ENCODE assay signal across 10 cellular contexts in the genomic region with DNA sequence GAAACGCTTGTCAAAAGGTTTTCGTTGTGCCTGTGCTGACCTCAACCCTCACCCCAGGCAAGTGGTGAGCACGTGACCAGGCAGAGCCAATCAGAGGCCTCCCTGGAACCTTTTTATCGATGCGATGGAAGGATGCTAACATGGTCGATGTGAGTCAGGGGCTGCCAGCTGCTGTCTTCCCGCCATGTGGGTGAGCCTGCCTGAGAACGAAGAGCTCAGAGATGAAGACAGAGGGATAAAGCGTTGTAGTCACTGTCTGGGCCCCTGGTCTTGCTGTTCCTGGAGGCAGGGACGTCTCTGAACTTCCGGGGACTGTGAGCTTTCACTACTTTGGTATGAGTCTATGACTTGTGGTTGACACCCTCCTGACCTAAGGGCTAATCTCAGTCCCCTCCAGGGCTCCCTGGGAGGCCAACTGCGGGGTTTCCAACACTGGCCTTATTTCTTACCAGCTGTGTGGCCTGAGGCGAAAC. TPM values are rescaled to one million over a fixed set of nuclear protein-coding genes. Genes with fewer than 3 reads are reported as not detected.
DNase-seq lines count a peak whose midpoint lies in the region; ATAC-seq and TF ChIP-seq lines count a peak whose summit lies in the region.
"Had no signal": no experiment of that assay in that cellular context is flagged by ENCODE, and none has a peak within 500 bp of the region (broad histone marks: within the 10 kb centered on the region; RNA-seq: fewer than 3 reads in every experiment).

No MANE protein-coding gene starts in this region.

- peaks cover 61% of the 10 kb centered on the region for H3K4me1 Mint-ChIP-seq in activated naive CD8-positive, alpha-beta T cell treated with anti-CD3 and anti-CD28 coated beads for 36 hours
- peaks cover 5% of the 10 kb centered on the region for H3K4me1 Mint-ChIP-seq in CD14-positive monocyte

- H3K27ac ChIP-seq in aorta (ENCODE audit: low read depth in 1 of 2, low read length in 2 of 2): no peak overlapping the region
- H3K27ac ChIP-seq in tibial artery: no peak overlapping the region

- H3K36me3 ChIP-seq in aorta (ENCODE audit: control insufficient read depth in 1 of 2, insufficient read depth in 2 of 2, low read length in 1 of 2) (no peaks in the 10 kb centered on the region), tibial artery (peaks cover 0 to 9% (median 0%) of the 10 kb centered on the region in 3 donors)

- H3K4me1 ChIP-seq in aorta (ENCODE audit: control insufficient read depth in 1 of 2, insufficient read depth in 2 of 2, low read length in 2 of 2) (no peaks in the 10 kb centered on the region), tibial artery (peaks cover 0 to 27% (median 22%) of the 10 kb centered on the region in 4 donors)

- no peaks in the 10 kb centered on the region for H3K27me3 Mint-ChIP-seq in activated naive CD8-positive, alpha-beta T cell treated with anti-CD3 and anti-CD28 coated beads for 36 hours
- H3K27me3 Mint-ChIP-seq in CD14-positive monocyte (ENCODE audit: low read depth in 3 of 3): peaks cover 0 to 4% (median 3%) of the 10 kb centered on the region in 3 donors
- H3K27me3 Mint-ChIP-seq: B cell had no signal

- intact Hi-C loops in aorta (cut with DNase I) (loop anchor here in 1 of 2 donors (5.0 kb wide), 1 partner anchor 46 kb away; no protein-coding TSS in a partner anchor), tibial artery (cut with DNase I; ENCODE audit: low total_unique reads) (no loop called here), CD14-positive monocyte (cut with micrococcal nuclease) (no loop called here)

- H3K4me3 ChIP-seq in aorta (ENCODE audit: low read length in 2 of 2) (no peak overlapping the region), tibial artery (no peak overlapping the region)

- H3K27me3 ChIP-seq in aorta (ENCODE audit: control insufficient read depth in 1 of 2, insufficient read depth in 2 of 2, low read length in 1 of 2) (no peaks in the 10 kb centered on the region), tibial artery (no peaks in the 10 kb centered on the region)

- H3K36me3 Mint-ChIP-seq in activated naive CD8-positive, alpha-beta T cell treated with anti-CD3 and anti-CD28 coated beads for 36 hours: peaks cover 59% of the 10 kb centered on the region
- H3K36me3 Mint-ChIP-seq in CD14-positive monocyte: peaks cover 23 to 24% of the 10 kb centered on the region in 2 donors

- 80 to 82% methylated on average over 13 of the region's 13 CpGs for WGBS in aorta, 2 donors

- ATAC-seq in aorta (ENCODE audit: low FRiP score): no peak
- ATAC-seq in HG03521 (IDR thresholded peaks at IDR 0.05; ENCODE audit: unreplicated experiment): no peak

- peak overlapping the region; percentile 90 for H3K27ac Mint-ChIP-seq in activated naive CD8-positive, alpha-beta T cell treated with anti-CD3 and anti-CD28 coated beads for 36 hours
- H3K27ac Mint-ChIP-seq in CD14-positive monocyte: no peak overlapping the region
- H3K27ac Mint-ChIP-seq: B cell had no signal

- DNase-seq in stimulated activated CD4-positive, alpha-beta T cell treated with anti-CD3 and anti-CD28 coated beads, Interleukin-12 subunit alpha, Interleukin-12 subunit beta, amount 100 ng/mL, for 48 hours (ENCODE audit: low read depth in 2 of 3, low spot score in 1 of 3): peak in 2 of 3 donors; percentile 48 to 59
- no peak for DNase-seq in stimulated activated CD4-positive, alpha-beta T cell treated with anti-CD3 and anti-CD28 coated beads, Interleukin-12 subunit alpha, Interleukin-12 subunit beta, amount 100 ng/mL, for 4 hours
- peak; percentile 58 for DNase-seq in activated naive CD8-positive, alpha-beta T cell treated with anti-CD3 and anti-CD28 coated beads for 36 hours
- DNase-seq in myocyte (ENCODE audit: low read depth) (peak; percentile 25), aorta (peak; percentile 40 to 66), tibial artery (no peak), CD14-positive monocyte (ENCODE audit: low spot score) (no peak)
- DNase-seq: substantia nigra had no signal

- TF ChIP-seq CTCF in tibial artery (IDR thresholded peaks at IDR 0.05) (no peak), CD14-positive monocyte (IDR thresholded peaks at IDR 0.05) (no peak)

- H3K9me3 Mint-ChIP-seq in activated naive CD8-positive, alpha-beta T cell treated with anti-CD3 and anti-CD28 coated beads for 36 hours: peaks cover 25% of the 10 kb centered on the region
- H3K9me3 Mint-ChIP-seq in CD14-positive monocyte: peaks cover 17 to 21% (median 18%) of the 10 kb centered on the region in 7 donors

- peak overlapping the region; percentile 67 for H3K4me3 Mint-ChIP-seq in activated naive CD8-positive, alpha-beta T cell treated with anti-CD3 and anti-CD28 coated beads for 36 hours
- H3K4me3 Mint-ChIP-seq in CD14-positive monocyte: no peak overlapping the region
- H3K4me3 Mint-ChIP-seq: B cell had no signal

- H3K9me3 ChIP-seq in aorta (ENCODE audit: control insufficient read depth, low read length) (no peaks in the 10 kb centered on the region), tibial artery (peaks cover 0 to 6% (median 0%) of the 10 kb centered on the region in 3 donors)

RNA-seq across cellular contexts. Expression of gene DNMT3A, which starts 18.6 kb away (rescaled TPM):
- total RNA-seq in activated naive CD8-positive, alpha-beta T cell treated with anti-CD3 and anti-CD28 coated beads for 36 hours: 10 to 100 TPM; 90.7 to 92.2 TPM
- 5.7 and 5.8 TPM in 2 replicates for total RNA-seq in myocyte
- 10.7 TPM for polyA plus RNA-seq in myocyte (2012)
- total RNA-seq in aorta: 10 to 100 TPM; 32.5 to 48.2 TPM
- polyA plus RNA-seq in aorta: 10 to 100 TPM in 1 of 2 donors, 1 to 10 TPM in 1; 9.4 to 11.6 TPM
- 1 to 10 TPM; 1.7 to 2.7 TPM for polyA plus RNA-seq in CD14-positive monocyte

Comparison
In these comparisons a context has a peak if more than half of its experiments do, and no peak if none do; other contexts are left out.
1. DNase-seq: peak in stimulated activated CD4-positive, alpha-beta T cell treated with anti-CD3 and anti-CD28 coated beads, Interleukin-12 subunit alpha, Interleukin-12 subunit beta, amount 100 ng/mL, for 48 hours (2 of 3), activated naive CD8-positive, alpha-beta T cell treated with anti-CD3 and anti-CD28 coated beads for 36 hours (single experiment), myocyte (single experiment) and aorta (2 of 2); none in stimulated activated CD4-positive, alpha-beta T cell treated with anti-CD3 and anti-CD28 coated beads, Interleukin-12 subunit alpha, Interleukin-12 subunit beta, amount 100 ng/mL, for 4 hours (single experiment), tibial artery (0 of 2) and CD14-positive monocyte (single experiment).